ENCODE assay signal across 1 cellular context in the genomic region with DNA sequence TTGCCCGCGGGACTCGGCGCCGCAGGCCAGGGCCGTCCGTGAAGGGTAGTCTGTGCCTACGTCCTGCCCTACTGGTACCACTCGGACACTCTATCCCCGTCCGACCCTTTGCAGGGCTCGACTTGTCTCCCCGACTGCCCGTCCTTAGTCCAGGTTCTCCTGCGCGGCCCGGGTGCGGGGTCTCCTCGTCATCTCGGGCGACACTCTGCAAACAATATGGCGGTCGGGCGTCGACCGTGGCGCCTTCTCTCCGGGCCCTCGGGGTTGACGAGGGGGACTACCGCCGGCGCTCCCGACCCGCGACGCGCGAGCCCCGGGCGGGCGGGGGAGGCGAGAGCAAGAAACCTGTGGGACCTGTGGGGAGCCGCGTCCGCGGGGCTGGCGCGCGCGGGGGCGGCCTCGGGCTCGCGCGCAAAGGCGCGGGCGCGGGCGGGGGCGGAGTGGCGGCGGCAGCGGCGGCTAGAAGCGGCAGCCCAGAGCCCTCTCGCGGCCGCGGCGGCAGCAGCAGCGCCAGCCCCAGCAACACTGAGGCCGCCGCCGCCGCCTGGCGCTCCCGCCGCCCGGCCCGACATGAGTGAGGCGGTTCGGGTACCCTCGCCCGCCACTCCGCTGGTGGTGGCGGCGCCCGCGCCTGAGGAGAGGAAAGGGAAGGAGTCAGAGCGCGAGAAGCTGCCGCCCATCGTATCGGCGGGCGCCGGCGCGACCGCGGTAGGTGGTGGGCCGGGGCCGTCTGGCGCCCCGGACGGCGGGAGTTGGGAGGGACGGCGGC.
TF ChIP-seq lines count a peak whose summit lies in the region.

A gene with protein sequence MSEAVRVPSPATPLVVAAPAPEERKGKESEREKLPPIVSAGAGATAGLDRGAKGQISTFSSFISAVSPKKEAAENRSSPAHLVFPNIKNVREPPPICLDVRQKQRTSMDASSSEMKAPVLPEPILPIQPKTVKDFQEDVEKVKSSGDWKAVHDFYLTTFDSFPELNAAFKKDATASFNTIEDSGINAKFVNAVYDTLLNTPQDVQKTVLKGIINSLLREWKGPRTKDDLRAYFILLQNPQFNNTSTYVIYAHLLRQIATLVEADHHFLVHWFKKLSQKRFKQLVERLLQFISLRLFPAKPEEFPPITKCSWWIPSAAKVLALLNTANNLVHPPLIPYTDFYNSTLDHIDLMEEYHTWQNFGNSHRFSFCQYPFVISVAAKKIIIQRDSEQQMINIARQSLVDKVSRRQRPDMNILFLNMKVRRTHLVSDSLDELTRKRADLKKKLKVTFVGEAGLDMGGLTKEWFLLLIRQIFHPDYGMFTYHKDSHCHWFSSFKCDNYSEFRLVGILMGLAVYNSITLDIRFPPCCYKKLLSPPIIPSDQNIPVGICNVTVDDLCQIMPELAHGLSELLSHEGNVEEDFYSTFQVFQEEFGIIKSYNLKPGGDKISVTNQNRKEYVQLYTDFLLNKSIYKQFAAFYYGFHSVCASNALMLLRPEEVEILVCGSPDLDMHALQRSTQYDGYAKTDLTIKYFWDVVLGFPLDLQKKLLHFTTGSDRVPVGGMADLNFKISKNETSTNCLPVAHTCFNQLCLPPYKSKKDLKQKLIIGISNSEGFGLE (plus strand): TSS at position 476 of the 769 bp plus-strand sequence. CDS start 95 bp downstream, at position 571.

TF ChIP-seq in HepG2, 621 proteins besides CTCF, POLR2A, EP300 and RAD21 (continued from another document and continues in another):
- TF ChIP-seq, protein P1, sequence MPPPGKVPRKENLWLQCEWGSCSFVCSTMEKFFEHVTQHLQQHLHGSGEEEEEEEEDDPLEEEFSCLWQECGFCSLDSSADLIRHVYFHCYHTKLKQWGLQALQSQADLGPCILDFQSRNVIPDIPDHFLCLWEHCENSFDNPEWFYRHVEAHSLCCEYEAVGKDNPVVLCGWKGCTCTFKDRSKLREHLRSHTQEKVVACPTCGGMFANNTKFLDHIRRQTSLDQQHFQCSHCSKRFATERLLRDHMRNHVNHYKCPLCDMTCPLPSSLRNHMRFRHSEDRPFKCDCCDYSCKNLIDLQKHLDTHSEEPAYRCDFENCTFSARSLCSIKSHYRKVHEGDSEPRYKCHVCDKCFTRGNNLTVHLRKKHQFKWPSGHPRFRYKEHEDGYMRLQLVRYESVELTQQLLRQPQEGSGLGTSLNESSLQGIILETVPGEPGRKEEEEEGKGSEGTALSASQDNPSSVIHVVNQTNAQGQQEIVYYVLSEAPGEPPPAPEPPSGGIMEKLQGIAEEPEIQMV (CRISPR knock-in tag; IDR thresholded peaks at IDR 0.05; ENCODE audit: low read depth): peak; percentile 63; the same call in 1 of the 2 replicates
- TF ChIP-seq ZFP36L1 (CRISPR knock-in tag; IDR thresholded peaks at IDR 0.05) (no peak), SRSF1 (optimal IDR thresholded peaks at IDR 0.05; ENCODE audit: low read depth, low read length) (peak; percentile 27), KDM5B (CRISPR knock-in tag; IDR thresholded peaks at IDR 0.05; ENCODE audit: borderline replicate concordance) (peak; percentile 46; the same call in 1 of the 2 replicates), JDP2 (CRISPR knock-in tag; IDR thresholded peaks at IDR 0.05; ENCODE audit: borderline replicate concordance) (peak; percentile 64; the same call in 1 of the 2 replicates), NCOA1 (CRISPR knock-in tag; IDR thresholded peaks at IDR 0.05) (0 out of 2 replicates have a peak, but pooled peaks have one; percentile 8), ZSCAN21 (CRISPR knock-in tag; IDR thresholded peaks at IDR 0.05; ENCODE audit: borderline replicate concordance) (no peak), AGO2 (optimal IDR thresholded peaks at IDR 0.05; ENCODE audit: low read depth, low read length) (peak; percentile 86), SP5 (CRISPR knock-in tag; IDR thresholded peaks at IDR 0.05; ENCODE audit: borderline replicate concordance, low read depth) (no peak), XRCC5 (optimal IDR thresholded peaks at IDR 0.05; ENCODE audit: low read length) (no peak), ZFY (CRISPR knock-in tag; IDR thresholded peaks at IDR 0.05) (peak; percentile 91), ZNF136 (CRISPR knock-in tag; IDR thresholded peaks at IDR 0.05; ENCODE audit: low read depth) (0 out of 2 replicates have a peak, but pooled peaks have one; percentile 4), POLR2G (IDR thresholded peaks at IDR 0.05; ENCODE audit: low read depth, low read length) (peak; percentile 57), SKI (IDR thresholded peaks at IDR 0.05; ENCODE audit: partially characterized antibody) (peak; percentile 88), IRF2 (CRISPR knock-in tag; IDR thresholded peaks at IDR 0.05) (peak; percentile 5; the same call in 1 of the 2 replicates), ZNF335 (CRISPR knock-in tag; IDR thresholded peaks at IDR 0.05) (no peak), FOXJ3 (CRISPR knock-in tag; IDR thresholded peaks at IDR 0.05; ENCODE audit: borderline replicate concordance) (0 out of 2 replicates have a peak, but pooled peaks have one; percentile 37), CREB1 (IDR thresholded peaks at IDR 0.05) (peak; percentile 65), CREB1 (CRISPR knock-in tag; IDR thresholded peaks at IDR 0.05) (no peak), MTA3 (CRISPR knock-in tag; IDR thresholded peaks at IDR 0.05) (no peak)
- TF ChIP-seq, protein P2, sequence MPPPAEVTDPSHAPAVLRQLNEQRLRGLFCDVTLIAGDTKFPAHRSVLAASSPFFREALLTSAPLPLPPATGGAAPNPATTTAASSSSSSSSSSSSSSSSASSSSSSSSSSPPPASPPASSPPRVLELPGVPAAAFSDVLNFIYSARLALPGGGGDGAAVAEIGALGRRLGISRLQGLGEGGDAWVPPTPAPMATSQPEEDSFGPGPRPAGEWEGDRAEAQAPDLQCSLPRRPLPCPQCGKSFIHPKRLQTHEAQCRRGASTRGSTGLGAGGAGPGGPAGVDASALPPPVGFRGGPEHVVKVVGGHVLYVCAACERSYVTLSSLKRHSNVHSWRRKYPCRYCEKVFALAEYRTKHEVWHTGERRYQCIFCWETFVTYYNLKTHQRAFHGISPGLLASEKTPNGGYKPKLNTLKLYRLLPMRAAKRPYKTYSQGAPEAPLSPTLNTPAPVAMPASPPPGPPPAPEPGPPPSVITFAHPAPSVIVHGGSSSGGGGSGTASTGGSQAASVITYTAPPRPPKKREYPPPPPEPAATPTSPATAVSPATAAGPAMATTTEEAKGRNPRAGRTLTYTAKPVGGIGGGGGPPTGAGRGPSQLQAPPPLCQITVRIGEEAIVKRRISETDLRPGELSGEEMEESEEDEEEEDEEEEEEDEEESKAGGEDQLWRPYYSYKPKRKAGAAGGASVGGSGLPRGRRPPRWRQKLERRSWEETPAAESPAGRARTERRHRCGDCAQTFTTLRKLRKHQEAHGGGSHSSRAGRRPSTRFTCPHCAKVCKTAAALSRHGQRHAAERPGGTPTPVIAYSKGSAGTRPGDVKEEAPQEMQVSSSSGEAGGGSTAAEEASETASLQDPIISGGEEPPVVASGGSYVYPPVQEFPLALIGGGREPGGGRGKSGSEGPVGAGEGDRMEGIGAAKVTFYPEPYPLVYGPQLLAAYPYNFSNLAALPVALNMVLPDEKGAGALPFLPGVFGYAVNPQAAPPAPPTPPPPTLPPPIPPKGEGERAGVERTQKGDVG (CRISPR knock-in tag; IDR thresholded peaks at IDR 0.05; ENCODE audit: borderline replicate concordance): 0 out of 2 replicates have a peak, but pooled peaks have one; percentile 34
- TF ChIP-seq, protein P3, sequence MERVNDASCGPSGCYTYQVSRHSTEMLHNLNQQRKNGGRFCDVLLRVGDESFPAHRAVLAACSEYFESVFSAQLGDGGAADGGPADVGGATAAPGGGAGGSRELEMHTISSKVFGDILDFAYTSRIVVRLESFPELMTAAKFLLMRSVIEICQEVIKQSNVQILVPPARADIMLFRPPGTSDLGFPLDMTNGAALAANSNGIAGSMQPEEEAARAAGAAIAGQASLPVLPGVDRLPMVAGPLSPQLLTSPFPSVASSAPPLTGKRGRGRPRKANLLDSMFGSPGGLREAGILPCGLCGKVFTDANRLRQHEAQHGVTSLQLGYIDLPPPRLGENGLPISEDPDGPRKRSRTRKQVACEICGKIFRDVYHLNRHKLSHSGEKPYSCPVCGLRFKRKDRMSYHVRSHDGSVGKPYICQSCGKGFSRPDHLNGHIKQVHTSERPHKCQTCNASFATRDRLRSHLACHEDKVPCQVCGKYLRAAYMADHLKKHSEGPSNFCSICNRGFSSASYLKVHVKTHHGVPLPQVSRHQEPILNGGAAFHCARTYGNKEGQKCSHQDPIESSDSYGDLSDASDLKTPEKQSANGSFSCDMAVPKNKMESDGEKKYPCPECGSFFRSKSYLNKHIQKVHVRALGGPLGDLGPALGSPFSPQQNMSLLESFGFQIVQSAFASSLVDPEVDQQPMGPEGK (CRISPR knock-in tag; IDR thresholded peaks at IDR 0.05): peak; percentile 36; the same call in 1 of the 2 replicates
- TF ChIP-seq, protein P4, sequence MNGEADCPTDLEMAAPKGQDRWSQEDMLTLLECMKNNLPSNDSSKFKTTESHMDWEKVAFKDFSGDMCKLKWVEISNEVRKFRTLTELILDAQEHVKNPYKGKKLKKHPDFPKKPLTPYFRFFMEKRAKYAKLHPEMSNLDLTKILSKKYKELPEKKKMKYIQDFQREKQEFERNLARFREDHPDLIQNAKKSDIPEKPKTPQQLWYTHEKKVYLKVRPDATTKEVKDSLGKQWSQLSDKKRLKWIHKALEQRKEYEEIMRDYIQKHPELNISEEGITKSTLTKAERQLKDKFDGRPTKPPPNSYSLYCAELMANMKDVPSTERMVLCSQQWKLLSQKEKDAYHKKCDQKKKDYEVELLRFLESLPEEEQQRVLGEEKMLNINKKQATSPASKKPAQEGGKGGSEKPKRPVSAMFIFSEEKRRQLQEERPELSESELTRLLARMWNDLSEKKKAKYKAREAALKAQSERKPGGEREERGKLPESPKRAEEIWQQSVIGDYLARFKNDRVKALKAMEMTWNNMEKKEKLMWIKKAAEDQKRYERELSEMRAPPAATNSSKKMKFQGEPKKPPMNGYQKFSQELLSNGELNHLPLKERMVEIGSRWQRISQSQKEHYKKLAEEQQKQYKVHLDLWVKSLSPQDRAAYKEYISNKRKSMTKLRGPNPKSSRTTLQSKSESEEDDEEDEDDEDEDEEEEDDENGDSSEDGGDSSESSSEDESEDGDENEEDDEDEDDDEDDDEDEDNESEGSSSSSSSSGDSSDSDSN (CRISPR knock-in tag; IDR thresholded peaks at IDR 0.05): peak; percentile 79
- TF ChIP-seq, protein P5, sequence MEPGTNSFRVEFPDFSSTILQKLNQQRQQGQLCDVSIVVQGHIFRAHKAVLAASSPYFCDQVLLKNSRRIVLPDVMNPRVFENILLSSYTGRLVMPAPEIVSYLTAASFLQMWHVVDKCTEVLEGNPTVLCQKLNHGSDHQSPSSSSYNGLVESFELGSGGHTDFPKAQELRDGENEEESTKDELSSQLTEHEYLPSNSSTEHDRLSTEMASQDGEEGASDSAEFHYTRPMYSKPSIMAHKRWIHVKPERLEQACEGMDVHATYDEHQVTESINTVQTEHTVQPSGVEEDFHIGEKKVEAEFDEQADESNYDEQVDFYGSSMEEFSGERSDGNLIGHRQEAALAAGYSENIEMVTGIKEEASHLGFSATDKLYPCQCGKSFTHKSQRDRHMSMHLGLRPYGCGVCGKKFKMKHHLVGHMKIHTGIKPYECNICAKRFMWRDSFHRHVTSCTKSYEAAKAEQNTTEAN (CRISPR knock-in tag; conservative IDR thresholded peaks at IDR 0.05): 0 out of 2 replicates have a peak, but pooled peaks have one; percentile 20
- TF ChIP-seq, protein P6, sequence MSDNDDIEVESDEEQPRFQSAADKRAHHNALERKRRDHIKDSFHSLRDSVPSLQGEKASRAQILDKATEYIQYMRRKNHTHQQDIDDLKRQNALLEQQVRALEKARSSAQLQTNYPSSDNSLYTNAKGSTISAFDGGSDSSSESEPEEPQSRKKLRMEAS (IDR thresholded peaks at IDR 0.05): peak; percentile 16; the same call in 1 of the 2 replicates
- TF ChIP-seq, protein P7, sequence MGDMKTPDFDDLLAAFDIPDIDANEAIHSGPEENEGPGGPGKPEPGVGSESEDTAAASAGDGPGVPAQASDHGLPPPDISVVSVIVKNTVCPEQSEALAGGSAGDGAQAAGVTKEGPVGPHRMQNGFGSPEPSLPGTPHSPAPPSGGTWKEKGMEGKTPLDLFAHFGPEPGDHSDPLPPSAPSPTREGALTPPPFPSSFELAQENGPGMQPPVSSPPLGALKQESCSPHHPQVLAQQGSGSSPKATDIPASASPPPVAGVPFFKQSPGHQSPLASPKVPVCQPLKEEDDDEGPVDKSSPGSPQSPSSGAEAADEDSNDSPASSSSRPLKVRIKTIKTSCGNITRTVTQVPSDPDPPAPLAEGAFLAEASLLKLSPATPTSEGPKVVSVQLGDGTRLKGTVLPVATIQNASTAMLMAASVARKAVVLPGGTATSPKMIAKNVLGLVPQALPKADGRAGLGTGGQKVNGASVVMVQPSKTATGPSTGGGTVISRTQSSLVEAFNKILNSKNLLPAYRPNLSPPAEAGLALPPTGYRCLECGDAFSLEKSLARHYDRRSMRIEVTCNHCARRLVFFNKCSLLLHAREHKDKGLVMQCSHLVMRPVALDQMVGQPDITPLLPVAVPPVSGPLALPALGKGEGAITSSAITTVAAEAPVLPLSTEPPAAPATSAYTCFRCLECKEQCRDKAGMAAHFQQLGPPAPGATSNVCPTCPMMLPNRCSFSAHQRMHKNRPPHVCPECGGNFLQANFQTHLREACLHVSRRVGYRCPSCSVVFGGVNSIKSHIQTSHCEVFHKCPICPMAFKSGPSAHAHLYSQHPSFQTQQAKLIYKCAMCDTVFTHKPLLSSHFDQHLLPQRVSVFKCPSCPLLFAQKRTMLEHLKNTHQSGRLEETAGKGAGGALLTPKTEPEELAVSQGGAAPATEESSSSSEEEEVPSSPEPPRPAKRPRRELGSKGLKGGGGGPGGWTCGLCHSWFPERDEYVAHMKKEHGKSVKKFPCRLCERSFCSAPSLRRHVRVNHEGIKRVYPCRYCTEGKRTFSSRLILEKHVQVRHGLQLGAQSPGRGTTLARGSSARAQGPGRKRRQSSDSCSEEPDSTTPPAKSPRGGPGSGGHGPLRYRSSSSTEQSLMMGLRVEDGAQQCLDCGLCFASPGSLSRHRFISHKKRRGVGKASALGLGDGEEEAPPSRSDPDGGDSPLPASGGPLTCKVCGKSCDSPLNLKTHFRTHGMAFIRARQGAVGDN (CRISPR knock-in tag; IDR thresholded peaks at IDR 0.05): peak; percentile 84
- TF ChIP-seq, protein P8, sequence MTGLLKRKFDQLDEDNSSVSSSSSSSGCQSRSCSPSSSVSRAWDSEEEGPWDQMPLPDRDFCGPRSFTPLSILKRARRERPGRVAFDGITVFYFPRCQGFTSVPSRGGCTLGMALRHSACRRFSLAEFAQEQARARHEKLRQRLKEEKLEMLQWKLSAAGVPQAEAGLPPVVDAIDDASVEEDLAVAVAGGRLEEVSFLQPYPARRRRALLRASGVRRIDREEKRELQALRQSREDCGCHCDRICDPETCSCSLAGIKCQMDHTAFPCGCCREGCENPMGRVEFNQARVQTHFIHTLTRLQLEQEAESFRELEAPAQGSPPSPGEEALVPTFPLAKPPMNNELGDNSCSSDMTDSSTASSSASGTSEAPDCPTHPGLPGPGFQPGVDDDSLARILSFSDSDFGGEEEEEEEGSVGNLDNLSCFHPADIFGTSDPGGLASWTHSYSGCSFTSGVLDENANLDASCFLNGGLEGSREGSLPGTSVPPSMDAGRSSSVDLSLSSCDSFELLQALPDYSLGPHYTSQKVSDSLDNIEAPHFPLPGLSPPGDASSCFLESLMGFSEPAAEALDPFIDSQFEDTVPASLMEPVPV (CRISPR knock-in tag; IDR thresholded peaks at IDR 0.05): 0 out of 2 replicates have a peak, but pooled peaks have one; percentile 26
- TF ChIP-seq, protein P9, sequence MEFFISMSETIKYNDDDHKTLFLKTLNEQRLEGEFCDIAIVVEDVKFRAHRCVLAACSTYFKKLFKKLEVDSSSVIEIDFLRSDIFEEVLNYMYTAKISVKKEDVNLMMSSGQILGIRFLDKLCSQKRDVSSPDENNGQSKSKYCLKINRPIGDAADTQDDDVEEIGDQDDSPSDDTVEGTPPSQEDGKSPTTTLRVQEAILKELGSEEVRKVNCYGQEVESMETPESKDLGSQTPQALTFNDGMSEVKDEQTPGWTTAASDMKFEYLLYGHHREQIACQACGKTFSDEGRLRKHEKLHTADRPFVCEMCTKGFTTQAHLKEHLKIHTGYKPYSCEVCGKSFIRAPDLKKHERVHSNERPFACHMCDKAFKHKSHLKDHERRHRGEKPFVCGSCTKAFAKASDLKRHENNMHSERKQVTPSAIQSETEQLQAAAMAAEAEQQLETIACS (CRISPR knock-in tag; IDR thresholded peaks at IDR 0.05): peak; percentile 90
